In the genomic region with DNA sequence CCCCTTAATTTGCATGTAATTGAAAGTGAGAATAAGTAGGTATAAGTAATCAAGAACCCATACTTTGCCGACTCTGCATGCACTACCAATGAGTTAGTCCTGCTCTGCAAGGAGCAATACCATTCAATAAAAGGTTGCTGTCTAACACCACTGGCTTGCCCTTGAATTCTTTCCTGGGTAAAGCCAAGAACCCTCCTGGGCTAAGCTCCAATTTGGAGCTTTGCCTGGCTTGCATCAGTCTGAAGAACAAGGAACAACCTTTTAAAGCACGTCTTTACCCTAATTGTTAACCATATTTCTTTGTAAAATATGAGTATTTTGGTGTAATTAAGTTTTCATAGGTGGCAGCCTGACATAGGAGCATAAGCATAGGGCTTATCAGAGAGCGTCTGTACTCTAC, we compare ENCODE assay signal across 28 cellular contexts.
"Had no signal": no experiment of that assay in that cellular context is flagged by ENCODE, and none has a peak within 500 bp of the region (broad histone marks: within the 10 kb centered on the region; RNA-seq: fewer than 3 reads in every experiment).

No MANE protein-coding gene starts in this region.

- DNase-seq: stimulated activated CD4-positive, alpha-beta T cell treated with anti-CD3 and anti-CD28 coated beads, Interleukin-2, amount 100 ng/mL, for 48 hours; stimulated activated CD4-positive, alpha-beta T cell treated with anti-CD3 and anti-CD28 coated beads, Interleukin-4, amount 100 ng/mL, for 1 hour; stimulated activated CD4-positive, alpha-beta T cell treated with anti-CD3 and anti-CD28 coated beads, Interleukin-4, amount 100 ng/mL, for 24 hours; stimulated activated CD4-positive, alpha-beta T cell treated with anti-CD3 and anti-CD28 coated beads, Interleukin-4, amount 100 ng/mL, for 4 hours; stimulated activated CD8-positive, alpha-beta memory T cell treated with anti-CD3 and anti-CD28 coated beads, Interleukin-4, amount 100 ng/mL, for 48 hours; stimulated activated naive B cell treated with anti-CD40 and anti-IgM and Interleukin-4, amounts not matched to agents 10 μg/mL and 1 μg/mL and 100 μg/mL, for 72 hours; stimulated activated naive CD4-positive, alpha-beta T cell; stimulated activated naive CD4-positive, alpha-beta T cell treated with Interleukin-2 at 50 U/mL for 16 hours; stimulated activated naive CD8-positive, alpha-beta T cell treated with anti-CD3 and anti-CD28 coated beads, Interleukin-15, amount 100 ng/mL, for 72 hours; stimulated activated naive CD8-positive, alpha-beta T cell treated with anti-CD3 and anti-CD28 coated beads, Interleukin-15, Interleukin-2, amounts not matched to agents 100 U/mL and 50 U/mL, for 24 hours; stomach; substantia nigra; testis; thyroid gland; tibial artery; transverse colon; trophoblast cell; upper lobe of left lung; upper lobe of right lung; uterus had no signal

- H3K27ac Mint-ChIP-seq: stimulated activated effector memory CD8-positive, alpha-beta T cell treated with anti-CD3 and anti-CD28 coated beads, Interleukin-12 subunit alpha, Interleukin-12 subunit beta, amount 100 ng/mL, for 72 hours; stimulated activated memory B cell treated with anti-CD40 and anti-IgM and Interleukin-4, amounts not matched to agents 10 μg/mL and 1 μg/mL and 100 μg/mL, for 72 hours; stimulated activated naive B cell treated with anti-CD40 and anti-IgM and Interleukin-4, amounts not matched to agents 10 μg/mL and 1 μg/mL and 100 μg/mL, for 72 hours; stimulated activated naive CD8-positive, alpha-beta T cell treated with anti-CD3 and anti-CD28 coated beads, Interleukin-15, amount 100 ng/mL, for 72 hours; stimulated activated naive CD8-positive, alpha-beta T cell treated with anti-CD3 and anti-CD28 coated beads, Interleukin-15, Interleukin-2, amounts not matched to agents 100 ng/mL and 50 ng/mL, for 24 hours; type B pancreatic cell had no signal

- H3K4me3 Mint-ChIP-seq: stimulated activated effector memory CD8-positive, alpha-beta T cell treated with anti-CD3 and anti-CD28 coated beads, Interleukin-12 subunit alpha, Interleukin-12 subunit beta, amount 100 ng/mL, for 72 hours; stimulated activated memory B cell treated with anti-CD40 and anti-IgM and Interleukin-4, amounts not matched to agents 10 μg/mL and 1 μg/mL and 100 μg/mL, for 72 hours; stimulated activated naive B cell treated with anti-CD40 and anti-IgM and Interleukin-4, amounts not matched to agents 10 μg/mL and 1 μg/mL and 100 μg/mL, for 72 hours; stimulated activated naive CD8-positive, alpha-beta T cell treated with anti-CD3 and anti-CD28 coated beads, Interleukin-15, amount 100 ng/mL, for 72 hours; stimulated activated naive CD8-positive, alpha-beta T cell treated with anti-CD3 and anti-CD28 coated beads, Interleukin-15, Interleukin-2, amounts not matched to agents 100 ng/mL and 50 ng/mL, for 24 hours; type B pancreatic cell had no signal

- H3K9me3 ChIP-seq: stomach, suprapubic skin, testis, thoracic aorta, thyroid gland, tibial artery, tibial nerve, transverse colon, upper lobe of left lung, upper lobe of right lung, uterus, vagina had no signal

- H3K4me1 Mint-ChIP-seq: stimulated activated effector memory CD8-positive, alpha-beta T cell treated with anti-CD3 and anti-CD28 coated beads, Interleukin-12 subunit alpha, Interleukin-12 subunit beta, amount 100 ng/mL, for 72 hours; stimulated activated memory B cell treated with anti-CD40 and anti-IgM and Interleukin-4, amounts not matched to agents 10 μg/mL and 1 μg/mL and 100 μg/mL, for 72 hours; stimulated activated naive B cell treated with anti-CD40 and anti-IgM and Interleukin-4, amounts not matched to agents 10 μg/mL and 1 μg/mL and 100 μg/mL, for 72 hours; stimulated activated naive CD8-positive, alpha-beta T cell treated with anti-CD3 and anti-CD28 coated beads, Interleukin-15, amount 100 ng/mL, for 72 hours had no signal

- H3K27me3 ChIP-seq: stomach, suprapubic skin, testis, thyroid gland, tibial artery, tibial nerve, transverse colon, upper lobe of left lung, upper lobe of right lung, uterus, vagina had no signal

- H3K27ac ChIP-seq: stomach, suprapubic skin, testis, thoracic aorta, thyroid gland, tibial artery, tibial nerve, transverse colon, upper lobe of left lung, upper lobe of right lung, uterus, vagina had no signal

- H3K9me3 Mint-ChIP-seq: stimulated activated naive B cell treated with anti-CD40 and anti-IgM and Interleukin-4, amounts not matched to agents 10 μg/mL and 1 μg/mL and 100 μg/mL, for 72 hours; stimulated activated naive CD8-positive, alpha-beta T cell treated with anti-CD3 and anti-CD28 coated beads, Interleukin-15, amount 100 ng/mL, for 72 hours; stimulated activated naive CD8-positive, alpha-beta T cell treated with anti-CD3 and anti-CD28 coated beads, Interleukin-15, Interleukin-2, amounts not matched to agents 100 ng/mL and 50 ng/mL, for 24 hours; type B pancreatic cell had no signal

- H3K36me3 Mint-ChIP-seq: stimulated activated effector memory CD8-positive, alpha-beta T cell treated with anti-CD3 and anti-CD28 coated beads, Interleukin-12 subunit alpha, Interleukin-12 subunit beta, amount 100 ng/mL, for 72 hours; stimulated activated memory B cell treated with anti-CD40 and anti-IgM and Interleukin-4, amounts not matched to agents 10 μg/mL and 1 μg/mL and 100 μg/mL, for 72 hours; stimulated activated naive B cell treated with anti-CD40 and anti-IgM and Interleukin-4, amounts not matched to agents 10 μg/mL and 1 μg/mL and 100 μg/mL, for 72 hours; type B pancreatic cell had no signal

- H3K36me3 ChIP-seq: stomach, suprapubic skin, thoracic aorta, thyroid gland, tibial artery, tibial nerve, transverse colon, upper lobe of left lung, upper lobe of right lung, uterus, vagina had no signal

- H3K4me3 ChIP-seq: stomach, suprapubic skin, testis, thoracic aorta, thyroid gland, tibial artery, tibial nerve, transverse colon, upper lobe of left lung, upper lobe of right lung, uterus, vagina had no signal

- H3K4me1 ChIP-seq: stomach, suprapubic skin, testis, thyroid gland, tibial artery, tibial nerve, transverse colon, upper lobe of left lung, upper lobe of right lung, uterus, vagina had no signal

- H3K27me3 Mint-ChIP-seq: stimulated activated memory B cell treated with anti-CD40 and anti-IgM and Interleukin-4, amounts not matched to agents 10 μg/mL and 1 μg/mL and 100 μg/mL, for 72 hours; stimulated activated naive B cell treated with anti-CD40 and anti-IgM and Interleukin-4, amounts not matched to agents 10 μg/mL and 1 μg/mL and 100 μg/mL, for 72 hours; stimulated activated naive CD8-positive, alpha-beta T cell treated with anti-CD3 and anti-CD28 coated beads, Interleukin-15, amount 100 ng/mL, for 72 hours; stimulated activated naive CD8-positive, alpha-beta T cell treated with anti-CD3 and anti-CD28 coated beads, Interleukin-15, Interleukin-2, amounts not matched to agents 100 ng/mL and 50 ng/mL, for 24 hours; type B pancreatic cell had no signal
